Comparison of ENCODE assay signal across 1 cellular context in the genomic region with DNA sequence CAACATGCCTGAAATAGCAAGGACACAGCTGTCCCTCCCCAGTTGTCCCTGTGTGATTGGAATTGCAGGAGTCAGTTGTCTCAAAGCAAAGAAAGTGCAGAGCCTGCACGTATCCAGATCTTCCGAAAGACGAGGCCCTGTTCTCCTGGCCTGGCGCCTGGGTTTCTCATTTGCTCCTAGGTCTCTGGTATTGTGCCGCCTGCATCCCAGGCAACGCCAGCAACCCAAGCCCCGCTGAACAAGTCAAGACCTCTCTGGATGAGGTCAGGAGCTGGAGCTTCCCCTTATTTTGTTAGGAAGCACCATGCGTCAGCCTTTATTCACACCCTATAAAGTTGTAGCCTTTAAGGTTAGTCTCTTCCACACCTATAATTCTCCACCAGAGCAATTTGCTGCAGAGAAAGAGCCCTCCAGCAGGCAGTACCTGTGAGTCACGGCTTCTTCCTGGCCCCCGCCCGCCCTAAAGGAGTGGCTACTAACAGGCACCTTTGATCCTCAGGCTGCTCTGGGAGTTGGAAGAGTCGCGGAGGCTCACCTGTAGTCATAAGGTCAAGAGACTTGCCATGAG.
A peak's percentile ranks its signal among the peaks of the same experiment; 100 is the strongest.
TF ChIP-seq lines count a peak whose summit lies in the region.

No MANE protein-coding gene starts in this region.

TF ChIP-seq in HepG2, 621 proteins besides CTCF, POLR2A, EP300 and RAD21 (continued from another document and continues in another):
- TF ChIP-seq PBX3 (CRISPR knock-in tag; IDR thresholded peaks at IDR 0.05; ENCODE audit: borderline replicate concordance) (no peak), ZBTB7B (CRISPR knock-in tag; IDR thresholded peaks at IDR 0.05) (no peak), FOSL2 (CRISPR knock-in tag; IDR thresholded peaks at IDR 0.05) (peak; percentile 86), NR2F2 (IDR thresholded peaks at IDR 0.05; ENCODE audit: borderline replicate concordance, low read depth) (peak; percentile 23; the same call in 1 of the 2 replicates), PRMT3 (CRISPR knock-in tag; IDR thresholded peaks at IDR 0.05; ENCODE audit: borderline replicate concordance, low read depth) (no peak), AFF4 (CRISPR knock-in tag; IDR thresholded peaks at IDR 0.05) (no peak), EHMT2 (IDR thresholded peaks at IDR 0.05; ENCODE audit: borderline replicate concordance, low read depth, low read length) (no peak), E2F1 (CRISPR knock-in tag; IDR thresholded peaks at IDR 0.05) (no peak), ZNF407 (CRISPR knock-in tag; IDR thresholded peaks at IDR 0.05; ENCODE audit: not compliant biosample characterization) (no peak), AGO1 (IDR thresholded peaks at IDR 0.05; ENCODE audit: low read depth, low read length, poor library complexity, severe bottlenecking) (no peak), KLF16 (CRISPR knock-in tag; IDR thresholded peaks at IDR 0.05) (peak in 1 of 2 experiments; percentile 59; a peak in 1 of 4 replicates), STAT5B (CRISPR knock-in tag; IDR thresholded peaks at IDR 0.05) (no peak), JARID2 (CRISPR knock-in tag; IDR thresholded peaks at IDR 0.05; ENCODE audit: insufficient replicate concordance) (no peak), SNAPC2 (CRISPR knock-in tag; IDR thresholded peaks at IDR 0.05) (no peak), HNF4G (IDR thresholded peaks at IDR 0.05; ENCODE audit: borderline replicate concordance, low read depth, low read length) (peak; percentile 49; the same call in 1 of the 2 replicates), HNF4G (CRISPR knock-in tag; IDR thresholded peaks at IDR 0.05; ENCODE audit: borderline replicate concordance, low read depth) (no peak), KDM3A (CRISPR knock-in tag; IDR thresholded peaks at IDR 0.05; ENCODE audit: low read depth) (no peak), AHDC1 (CRISPR knock-in tag; IDR thresholded peaks at IDR 0.05; ENCODE audit: borderline replicate concordance) (peak; percentile 21; the same call in 1 of the 2 replicates), HDAC2 (CRISPR knock-in tag; IDR thresholded peaks at IDR 0.05) (no peak), ZIK1 (CRISPR knock-in tag; IDR thresholded peaks at IDR 0.05; ENCODE audit: borderline replicate concordance, low read depth) (no peak), HIC2 (CRISPR knock-in tag; IDR thresholded peaks at IDR 0.05; ENCODE audit: low read depth) (no peak), ZNF30 (CRISPR knock-in tag; IDR thresholded peaks at IDR 0.05) (no peak), TCF7L2 (IDR thresholded peaks at IDR 0.05; ENCODE audit: low read depth, low read length) (no peak)
- TF ChIP-seq, protein P1, sequence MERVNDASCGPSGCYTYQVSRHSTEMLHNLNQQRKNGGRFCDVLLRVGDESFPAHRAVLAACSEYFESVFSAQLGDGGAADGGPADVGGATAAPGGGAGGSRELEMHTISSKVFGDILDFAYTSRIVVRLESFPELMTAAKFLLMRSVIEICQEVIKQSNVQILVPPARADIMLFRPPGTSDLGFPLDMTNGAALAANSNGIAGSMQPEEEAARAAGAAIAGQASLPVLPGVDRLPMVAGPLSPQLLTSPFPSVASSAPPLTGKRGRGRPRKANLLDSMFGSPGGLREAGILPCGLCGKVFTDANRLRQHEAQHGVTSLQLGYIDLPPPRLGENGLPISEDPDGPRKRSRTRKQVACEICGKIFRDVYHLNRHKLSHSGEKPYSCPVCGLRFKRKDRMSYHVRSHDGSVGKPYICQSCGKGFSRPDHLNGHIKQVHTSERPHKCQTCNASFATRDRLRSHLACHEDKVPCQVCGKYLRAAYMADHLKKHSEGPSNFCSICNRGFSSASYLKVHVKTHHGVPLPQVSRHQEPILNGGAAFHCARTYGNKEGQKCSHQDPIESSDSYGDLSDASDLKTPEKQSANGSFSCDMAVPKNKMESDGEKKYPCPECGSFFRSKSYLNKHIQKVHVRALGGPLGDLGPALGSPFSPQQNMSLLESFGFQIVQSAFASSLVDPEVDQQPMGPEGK (CRISPR knock-in tag; IDR thresholded peaks at IDR 0.05): peak; percentile 80
